In the genomic region with DNA sequence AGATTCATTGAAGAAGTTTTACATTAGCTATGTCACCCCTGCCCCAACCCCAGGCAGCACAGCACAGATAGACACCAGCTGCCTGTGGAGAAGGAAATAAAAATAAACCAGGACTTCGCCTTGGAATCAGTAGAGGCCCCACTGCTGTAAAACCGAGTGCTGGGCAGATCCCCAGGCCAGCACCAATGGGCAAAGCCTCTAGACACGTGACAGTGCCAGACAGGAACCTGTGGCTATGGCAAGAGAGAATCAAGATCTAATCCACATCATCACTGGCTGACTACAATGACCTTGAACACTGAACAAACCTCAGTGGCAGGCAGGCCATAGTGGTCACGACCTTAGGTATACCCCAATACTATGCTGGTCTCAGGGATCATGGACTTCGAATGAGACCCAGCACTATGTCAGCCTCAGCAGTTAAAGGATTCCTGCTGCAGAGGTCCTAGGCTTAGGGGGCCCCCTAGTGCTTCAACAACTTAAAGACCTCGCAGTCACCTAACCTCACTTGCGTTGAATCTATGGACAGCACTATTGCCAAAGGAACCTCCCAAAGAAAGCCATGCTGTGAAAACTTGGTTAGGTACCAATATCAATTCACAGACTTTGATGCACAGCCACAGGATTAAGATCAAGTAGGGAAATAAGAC, we compare ENCODE assay signal across 8 cellular contexts.
DNase-seq lines count a peak whose midpoint lies in the region; ATAC-seq and TF ChIP-seq lines count a peak whose summit lies in the region.

No MANE protein-coding gene starts in this region.

- no peak overlapping the region for H2AFZ ChIP-seq in SK-N-SH (ENCODE audit: low read depth)

- peaks cover 24% of the 10 kb centered on the region for H3F3A ChIP-seq in SK-N-SH (replicated peaks; ENCODE audit: insufficient read depth)

- no peak overlapping the region for H3K27ac ChIP-seq in SK-N-SH (ENCODE audit: low read depth in 2 of 2, low read length in 1 of 2)

- H4K20me1 ChIP-seq in SK-N-SH (ENCODE audit: insufficient read depth): no peaks in the 10 kb centered on the region

- TF ChIP-seq CTCF in SK-N-SH (IDR thresholded peaks at IDR 0.05): peak; percentile 23; the same call in 1 of the 2 replicates

- POLR2A ChIA-PET in SK-N-SH (lab: Yijun Ruan, JAX): no interaction called here

- H3K4me3 ChIP-seq in SK-N-SH (ENCODE audit: low read depth in 2 of 2, low read length in 1 of 2): peak overlapping the region in 1 of 2 experiments; percentile 47; a peak in 1 of 4 replicates

- ATAC-seq in HG03378 (IDR thresholded peaks at IDR 0.05; ENCODE audit: unreplicated experiment) (no peak), HG02870 (IDR thresholded peaks at IDR 0.05; ENCODE audit: unreplicated experiment) (no peak), GM19351 (IDR thresholded peaks at IDR 0.05; ENCODE audit: unreplicated experiment) (no peak)

- TF ChIP-seq RAD21 in SK-N-SH (IDR thresholded peaks at IDR 0.05; ENCODE audit: low read length): peak; percentile 57

- TF ChIP-seq EP300 in SK-N-SH (IDR thresholded peaks at IDR 0.05; ENCODE audit: borderline replicate concordance in 1 of 2, low read depth in 1 of 2, low read length in 1 of 2): no peak

- WGBS in SK-N-SH (ENCODE audit: low lambda C conversion rate): 79% methylated on average over 7 of the region's 7 CpGs

- peaks cover 10% of the 10 kb centered on the region for H3K9me3 ChIP-seq in SK-N-SH

- H3K36me3 ChIP-seq in SK-N-SH (replicated peaks in 1 of 2; ENCODE audit: control insufficient read depth in 1 of 2, insufficient read depth in 2 of 2, low read length in 1 of 2): no peaks in the 10 kb centered on the region

- no peaks in the 10 kb centered on the region for H3K9me2 ChIP-seq in SK-N-SH

- peaks cover 0 to 10% of the 10 kb centered on the region in 2 experiments; a peak in 1 of 4 replicates for H3K4me1 ChIP-seq in SK-N-SH (ENCODE audit: control insufficient read depth in 1 of 2, insufficient read depth in 2 of 2, low read depth in 1 of 2, low read length in 1 of 2)

- no peaks in the 10 kb centered on the region for H3K79me2 ChIP-seq in SK-N-SH (ENCODE audit: insufficient read depth)

- CTCF ChIA-PET in SK-N-SH (lab: Yijun Ruan, JAX): no interaction called here

- DNase-seq in ELF-1 (ENCODE audit: low read depth, low spot score): peak; percentile 78
- peak; percentile 6 for DNase-seq in HPDE6-E6E7 (ENCODE audit: extremely low spot score)
- DNase-seq in SK-N-SH: peak; percentile 2
- DNase-seq in iris pigment epithelial cell (ENCODE audit: low read depth): peak; percentile 1
- no peak for DNase-seq in stimulated activated CD4-positive, alpha-beta T cell treated with anti-CD3 and anti-CD28 coated beads, Interleukin-4, amount 100 ng/mL, for 4 hours

- no peak overlapping the region for H3K4me2 ChIP-seq in SK-N-SH

- H3K9ac ChIP-seq in SK-N-SH: no peak overlapping the region

- H3K27me3 ChIP-seq in SK-N-SH (ENCODE audit: insufficient read depth): no peaks in the 10 kb centered on the region

TF ChIP-seq in SK-N-SH, 30 proteins besides CTCF, POLR2A, EP300 and RAD21:
- TF ChIP-seq MXI1 (IDR thresholded peaks at IDR 0.05; ENCODE audit: low read depth, low read length) (no peak), SMC3 (IDR thresholded peaks at IDR 0.05; ENCODE audit: low read depth, low read length) (0 out of 2 replicates have a peak, but pooled peaks have one; percentile 26), TAF1 (IDR thresholded peaks at IDR 0.05; ENCODE audit: borderline replicate concordance, low read depth, low read length) (no peak), RFX5 (IDR thresholded peaks at IDR 0.05; ENCODE audit: low read length) (no peak), FOSL2 (IDR thresholded peaks at IDR 0.05; ENCODE audit: borderline replicate concordance, low read depth) (no peak)
- TF ChIP-seq, protein P1, sequence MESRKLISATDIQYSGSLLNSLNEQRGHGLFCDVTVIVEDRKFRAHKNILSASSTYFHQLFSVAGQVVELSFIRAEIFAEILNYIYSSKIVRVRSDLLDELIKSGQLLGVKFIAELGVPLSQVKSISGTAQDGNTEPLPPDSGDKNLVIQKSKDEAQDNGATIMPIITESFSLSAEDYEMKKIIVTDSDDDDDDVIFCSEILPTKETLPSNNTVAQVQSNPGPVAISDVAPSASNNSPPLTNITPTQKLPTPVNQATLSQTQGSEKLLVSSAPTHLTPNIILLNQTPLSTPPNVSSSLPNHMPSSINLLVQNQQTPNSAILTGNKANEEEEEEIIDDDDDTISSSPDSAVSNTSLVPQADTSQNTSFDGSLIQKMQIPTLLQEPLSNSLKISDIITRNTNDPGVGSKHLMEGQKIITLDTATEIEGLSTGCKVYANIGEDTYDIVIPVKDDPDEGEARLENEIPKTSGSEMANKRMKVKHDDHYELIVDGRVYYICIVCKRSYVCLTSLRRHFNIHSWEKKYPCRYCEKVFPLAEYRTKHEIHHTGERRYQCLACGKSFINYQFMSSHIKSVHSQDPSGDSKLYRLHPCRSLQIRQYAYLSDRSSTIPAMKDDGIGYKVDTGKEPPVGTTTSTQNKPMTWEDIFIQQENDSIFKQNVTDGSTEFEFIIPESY (IDR thresholded peaks at IDR 0.05; ENCODE audit: borderline replicate concordance, low read depth): no peak

Comparison
In these comparisons a context has a peak if more than half of its experiments do, and no peak if none do; other contexts are left out.
1. DNase-seq: peak in ELF-1 (single experiment), HPDE6-E6E7 (single experiment), SK-N-SH (single experiment) and iris pigment epithelial cell (single experiment); none in stimulated activated CD4-positive, alpha-beta T cell treated with anti-CD3 and anti-CD28 coated beads, Interleukin-4, amount 100 ng/mL, for 4 hours (0 of 2).